16 cellular contexts compared by ENCODE assay signal in the genomic region with DNA sequence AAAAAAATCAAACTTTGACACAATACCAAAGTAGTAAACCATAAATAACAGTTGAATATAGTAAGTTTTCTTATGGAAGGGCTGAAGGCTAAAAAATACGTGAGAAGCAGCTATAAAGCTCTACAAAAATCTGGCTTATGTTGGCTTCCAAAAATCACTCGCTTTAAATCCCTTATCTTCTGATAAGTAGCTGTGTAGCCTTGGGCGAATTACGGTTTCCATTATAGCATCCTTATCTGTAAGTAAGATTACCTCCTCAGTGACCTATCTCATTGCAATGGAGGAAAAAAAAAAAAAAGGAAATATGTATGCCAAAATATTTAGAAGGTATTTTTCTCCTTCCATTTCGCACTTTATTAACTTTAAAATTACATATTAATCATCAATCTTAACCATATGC.
DNase-seq lines count a peak whose midpoint lies in the region; ATAC-seq lines count a peak whose summit lies in the region.
"Had no signal": no experiment of that assay in that cellular context is flagged by ENCODE, and none has a peak within 500 bp of the region (broad histone marks: within the 10 kb centered on the region; RNA-seq: fewer than 3 reads in every experiment).

No MANE protein-coding gene starts in this region.

- no peak overlapping the region for H3K23ac ChIP-seq in mesendoderm (ENCODE audit: low read length)
- H3K23ac ChIP-seq in trophoblast cell (ENCODE audit: low read length): no peak overlapping the region

- H2BK15ac ChIP-seq in mesendoderm (replicated peaks; ENCODE audit: low read depth): no peak overlapping the region

- H2BK5ac ChIP-seq in mesendoderm (ENCODE audit: low read length) (no peak overlapping the region), trophoblast cell (ENCODE audit: low read depth, low read length, poor library complexity) (no peak overlapping the region)

- H2BK120ac ChIP-seq in mesendoderm (ENCODE audit: low read depth, low read length) (no peak overlapping the region), trophoblast cell (ENCODE audit: insufficient read depth, low read length, poor library complexity) (no peak overlapping the region)

- no peak overlapping the region for H2AK5ac ChIP-seq in mesendoderm (ENCODE audit: low read length)
- H2AK5ac ChIP-seq in trophoblast cell (ENCODE audit: low read length): no peak overlapping the region

- no peaks in the 10 kb centered on the region for H3K9me3 ChIP-seq in trophoblast cell (ENCODE audit: insufficient read depth, low read depth, low read length)
- H3K9me3 ChIP-seq: A549; BLaER1 treated with 17β-estradiol and CSF1 and Interleukin-3, amounts not matched to agents 10 nM and 100 nM; Caco-2 had no signal

- H3K14ac ChIP-seq in trophoblast cell (ENCODE audit: low read length): no peak overlapping the region

- H3K27ac ChIP-seq in mesendoderm (ENCODE audit: low read depth, low read length) (no peak overlapping the region), trophoblast cell (ENCODE audit: low read depth, low read length) (no peak overlapping the region)
- H3K27ac ChIP-seq: 22Rv1; A549; BLaER1 treated with 17β-estradiol and CSF1 and Interleukin-3, amounts not matched to agents 10 nM and 100 nM; C4-2B had no signal

- no peak overlapping the region for H2BK12ac ChIP-seq in trophoblast cell (ENCODE audit: low read length)

- H3K4me2 ChIP-seq in mesendoderm (ENCODE audit: low read length) (no peak overlapping the region), trophoblast cell (ENCODE audit: low read length) (no peak overlapping the region)
- H3K4me2 ChIP-seq: A549; BLaER1 treated with 17β-estradiol and CSF1 and Interleukin-3, amounts not matched to agents 10 nM and 100 nM had no signal

- ATAC-seq in HG02852 (IDR thresholded peaks at IDR 0.05; ENCODE audit: unreplicated experiment): no peak
- ATAC-seq: A549; CD8-positive, alpha-beta T cell had no signal

- H3K79me1 ChIP-seq in mesendoderm (ENCODE audit: low read length): no peaks in the 10 kb centered on the region
- no peaks in the 10 kb centered on the region for H3K79me1 ChIP-seq in trophoblast cell (ENCODE audit: low read length)

- H3K4ac ChIP-seq in mesendoderm (ENCODE audit: low read depth, low read length) (no peak overlapping the region), trophoblast cell (ENCODE audit: low read depth, low read length) (no peak overlapping the region)

- WGBS in mesendoderm (ENCODE audit: extremely low coverage, insufficient coverage, low lambda C conversion rate): 100% methylated on average over 1 of the region's 5 CpGs
- WGBS in trophoblast cell (ENCODE audit: extremely low coverage, insufficient coverage, insufficient read length): no CpG with 5 or more reads among the region's 5 CpGs

- no peaks in the 10 kb centered on the region for H3K36me3 ChIP-seq in mesendoderm (ENCODE audit: control insufficient read depth, insufficient read depth, low read length)
- H3K36me3 ChIP-seq in trophoblast cell (ENCODE audit: control insufficient read depth in 1 of 2, insufficient read depth in 2 of 2, low read length in 2 of 2): no peaks in the 10 kb centered on the region
- H3K36me3 ChIP-seq: BLaER1 treated with 17β-estradiol and CSF1 and Interleukin-3, amounts not matched to agents 10 nM and 100 nM had no signal

- H3K4me3 ChIP-seq in mesendoderm (ENCODE audit: low read length) (no peak overlapping the region), trophoblast cell (ENCODE audit: low read depth, low read length) (no peak overlapping the region)
- H3K4me3 ChIP-seq: A549; BLaER1 treated with 17β-estradiol and CSF1 and Interleukin-3, amounts not matched to agents 10 nM and 100 nM had no signal

- no peak overlapping the region for H4K8ac ChIP-seq in mesendoderm (ENCODE audit: low read depth, low read length)
- no peak overlapping the region for H4K8ac ChIP-seq in trophoblast cell (ENCODE audit: low read depth, low read length)

- H3K27me3 ChIP-seq in mesendoderm (ENCODE audit: insufficient read depth, low read length, poor library complexity) (no peaks in the 10 kb centered on the region), trophoblast cell (ENCODE audit: insufficient read depth, low read length) (no peaks in the 10 kb centered on the region)
- H3K27me3 ChIP-seq: BLaER1 treated with 17β-estradiol and CSF1 and Interleukin-3, amounts not matched to agents 10 nM and 100 nM had no signal

- no peak overlapping the region for H2AFZ ChIP-seq in trophoblast cell (ENCODE audit: insufficient read depth, low read length, poor library complexity)

- H4K12ac ChIP-seq in trophoblast cell (ENCODE audit: low read depth, low read length): no peak overlapping the region

- H3K4me1 ChIP-seq in mesendoderm (ENCODE audit: control insufficient read depth, low read depth, low read length) (no peaks in the 10 kb centered on the region), trophoblast cell (ENCODE audit: control insufficient read depth in 1 of 2, insufficient read depth in 2 of 2, low read length in 2 of 2) (no peaks in the 10 kb centered on the region)
- H3K4me1 ChIP-seq: A549; BLaER1 treated with 17β-estradiol and CSF1 and Interleukin-3, amounts not matched to agents 10 nM and 100 nM; Caco-2 had no signal

- no peak overlapping the region for H4K91ac ChIP-seq in trophoblast cell (ENCODE audit: low read depth, low read length)

- H3K56ac ChIP-seq in mesendoderm (ENCODE audit: low read length): no peak overlapping the region

- H3K79me2 ChIP-seq in mesendoderm (ENCODE audit: control insufficient read depth, insufficient read depth, low read length) (no peaks in the 10 kb centered on the region), trophoblast cell (ENCODE audit: control insufficient read depth, insufficient read depth, low read length, poor library complexity) (no peaks in the 10 kb centered on the region)

- no peak overlapping the region for H4K5ac ChIP-seq in mesendoderm (ENCODE audit: low read length)

- H3K9ac ChIP-seq in mesendoderm (ENCODE audit: low read length) (no peak overlapping the region), trophoblast cell (ENCODE audit: low read length) (no peak overlapping the region)
- H3K9ac ChIP-seq: BLaER1 treated with 17β-estradiol and CSF1 and Interleukin-3, amounts not matched to agents 10 nM and 100 nM had no signal

- no peak overlapping the region for H3K18ac ChIP-seq in mesendoderm (ENCODE audit: low read length)
- no peak overlapping the region for H3K18ac ChIP-seq in trophoblast cell (ENCODE audit: low read length)

- DNase-seq in NCI-H226: peak; percentile 82
- DNase-seq in mesendoderm: peak; percentile 62
- peak; percentile 8 to 42 for DNase-seq in trophoblast cell
- DNase-seq in activated CD8-positive, alpha-beta memory T cell treated with anti-CD3 and anti-CD28 coated beads, Interleukin-2, amount 50 U/mL, for 4 hours: no peak
- DNase-seq: AML-193; Caco-2; Calu3; CD4-positive, alpha-beta T cell; CD8-positive, alpha-beta T cell; DMS79 treated with DMSO at 0.1 percent for 48 hours; GF-D8 had no signal
